9 cellular contexts compared by ENCODE assay signal in the genomic region with DNA sequence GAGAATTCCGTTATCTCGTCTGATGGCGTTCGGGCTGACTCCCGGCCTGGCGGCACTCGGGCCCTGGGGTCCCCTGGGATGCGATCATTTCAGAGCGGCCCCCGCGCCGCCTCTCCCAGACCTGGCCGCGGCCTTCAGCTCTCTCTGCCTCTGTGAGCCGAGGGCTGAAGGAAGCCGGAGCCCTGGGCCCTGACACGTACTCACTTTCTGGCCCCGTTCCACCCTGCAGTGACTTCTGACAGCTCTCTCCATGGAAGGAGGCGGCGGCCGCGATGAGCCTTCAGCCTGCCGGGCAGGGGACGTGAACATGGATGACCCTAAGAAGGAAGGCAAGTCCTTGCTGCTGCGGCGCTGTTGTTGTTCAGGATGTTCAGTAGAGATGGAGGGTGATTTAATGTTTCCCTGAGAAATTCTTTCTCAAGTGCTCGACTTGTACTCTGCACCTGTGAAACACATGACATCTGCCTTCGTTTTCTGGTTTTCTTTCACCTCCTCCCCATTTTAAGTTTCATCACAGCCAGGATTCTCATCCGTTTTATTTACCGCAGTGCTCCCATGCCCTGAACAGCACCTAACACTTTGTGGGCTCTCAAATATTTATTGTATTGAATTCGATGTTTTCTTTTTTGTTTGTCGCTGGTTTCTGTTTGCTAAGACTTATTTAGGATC. TPM values are rescaled to one million over a fixed set of nuclear protein-coding genes. Genes with fewer than 3 reads are reported as not detected.
DNase-seq lines count a peak whose midpoint lies in the region; ATAC-seq and TF ChIP-seq lines count a peak whose summit lies in the region.
"Had no signal": no experiment of that assay in that cellular context is flagged by ENCODE, and none has a peak within 500 bp of the region (broad histone marks: within the 10 kb centered on the region; RNA-seq: fewer than 3 reads in every experiment).

No MANE protein-coding gene starts in this region.

- H3K36me3 Mint-ChIP-seq in progenitor cell of endocrine pancreas (ENCODE audit: insufficient read depth), result peaks cover 15% of the 10 kb centered on the region

- H3K27ac Mint-ChIP-seq in progenitor cell of endocrine pancreas, result peak overlapping the region; percentile 76

- peak; percentile 18 for ATAC-seq in GM18907 (IDR thresholded peaks at IDR 0.05; ENCODE audit: unreplicated experiment)

- DNase-seq in AG10803 (ENCODE audit: low read depth) (peak; percentile 34), HL-60 (ENCODE audit: low read depth in 1 of 2, low spot score in 1 of 2) (peak in 1 of 2 experiments; percentile 17), foreskin melanocyte (peak; percentile 12), progenitor cell of endocrine pancreas (ENCODE audit: low spot score, unreplicated experiment) (no peak), C1 segment of cervical spinal cord (lab: John Stamatoyannopoulos, UW) (no peak), putamen (ENCODE audit: low spot score) (no peak)

- peak overlapping the region; percentile 60 for H3K27ac ChIP-seq in HL-60 (replicated peaks)
- peak overlapping the region; percentile 84; the same call in 1 of the 2 replicates for H3K27ac ChIP-seq in VCaP

- TF ChIP-seq CTCF in AG10803 (conservative IDR thresholded peaks at IDR 0.05; ENCODE audit: low read length) (no peak), HL-60 (IDR thresholded peaks at IDR 0.05; ENCODE audit: insufficient read depth, low read length) (no peak), VCaP (conservative IDR thresholded peaks at IDR 0.05) (no peak), progenitor cell of endocrine pancreas (IDR thresholded peaks at IDR 0.05; ENCODE audit: unreplicated experiment) (no peak)

- peak overlapping the region; percentile 69 for H3K4me3 ChIP-seq in AG10803 (ENCODE audit: low read length)
- H3K4me3 ChIP-seq in HL-60 (replicated peaks; ENCODE audit: insufficient read depth, low read length), result peak overlapping the region; percentile 89

- H3K9me3 Mint-ChIP-seq in progenitor cell of endocrine pancreas (ENCODE audit: low read depth), result no peaks in the 10 kb centered on the region

- no peaks in the 10 kb centered on the region for H3K27me3 ChIP-seq in HL-60 (ENCODE audit: insufficient read depth, poor library complexity, severe bottlenecking)

- H3K4me1 Mint-ChIP-seq in progenitor cell of endocrine pancreas (ENCODE audit: low read depth), result peaks cover 21% of the 10 kb centered on the region

- H3K4me3 Mint-ChIP-seq in progenitor cell of endocrine pancreas (ENCODE audit: low read depth), result peak overlapping the region; percentile 91

- H3K27me3 Mint-ChIP-seq in progenitor cell of endocrine pancreas, result no peaks in the 10 kb centered on the region

RNA-seq across cellular contexts. Expression of a gene that starts 0.6 kb away (rescaled TPM):
- total RNA-seq in progenitor cell of endocrine pancreas, result 24.2 and 25.1 TPM in 2 replicates

RNA-seq across cellular contexts. Expression of a gene that starts 29.5 kb away (rescaled TPM):
- 43.4 and 47.3 TPM in 2 replicates for total RNA-seq in progenitor cell of endocrine pancreas

RNA-seq across cellular contexts. Expression of a gene that starts 34.1 kb away (rescaled TPM):
- 0.04 TPM in 1 of 2 replicates, not detected in the other for total RNA-seq in progenitor cell of endocrine pancreas
- total RNA-seq: SK-MEL-5 had no signal

RNA-seq across cellular contexts. Expression of a gene that starts 38.2 kb away (rescaled TPM):
- 71.8 and 72.5 TPM in 2 replicates for total RNA-seq in progenitor cell of endocrine pancreas

RNA-seq across cellular contexts. Expression of a gene that starts 47.2 kb away (rescaled TPM):
- 10.0 and 12.0 TPM in 2 replicates for total RNA-seq in progenitor cell of endocrine pancreas

Comparison
In these comparisons a context has a peak if more than half of its experiments do, and no peak if none do; other contexts are left out.
1. DNase-seq: peak in AG10803 (single experiment) and foreskin melanocyte (single experiment); none in progenitor cell of endocrine pancreas (single experiment), C1 segment of cervical spinal cord (0 of 14) and putamen (single experiment).